Comparison of ENCODE assay signal across 9 cellular contexts in genomic region chr1:170707959-170708666, GRCh38. TPM values are rescaled to one million over a fixed set of nuclear protein-coding genes. Genes with fewer than 3 reads are reported as not detected.
DNase-seq lines count a peak whose midpoint lies in the region; ATAC-seq and TF ChIP-seq lines count a peak whose summit lies in the region.
"Had no signal": no experiment of that assay in that cellular context is flagged by ENCODE, and none has a peak within 500 bp of the region (broad histone marks: within the 10 kb centered on the region; RNA-seq: fewer than 3 reads in every experiment).

No MANE protein-coding gene starts in this region.

- intact Hi-C loops in gastrocnemius medialis (cut with DNase I; ENCODE audit: low total_unique reads), result loop anchor here (1.0 kb wide), 1 partner anchor 37 kb away; no protein-coding TSS in a partner anchor

- H3K36me3 ChIP-seq in SJCRH30 (no peaks in the 10 kb centered on the region), gastrocnemius medialis (no peaks in the 10 kb centered on the region)

- H3K9me3 ChIP-seq in SJCRH30 (replicated peaks) (no peaks in the 10 kb centered on the region), gastrocnemius medialis (no peaks in the 10 kb centered on the region)

- H3K27ac ChIP-seq in SJCRH30 (peak overlapping the region; percentile 41), gastrocnemius medialis (peak overlapping the region; percentile 82 to 86 (median 85))

- DNase-seq in GM12864 (ENCODE audit: low read depth) (peak; percentile 12), SJCRH30 (peak; percentile 9 to 38), fibroblast of the conjunctiva (ENCODE audit: low read depth) (peak; percentile 91), gastrocnemius medialis (peak in 1 of 2 donors; percentile 25), putamen (ENCODE audit: low spot score) (no peak), NCI-H2196 (lab: John Stamatoyannopoulos, UW; ENCODE audit: unreplicated experiment) (no peak)
- no peak for DNase-seq in activated CD8-positive, alpha-beta memory T cell treated with anti-CD3 and anti-CD28 coated beads for 24 hours
- DNase-seq: naive B cell had no signal

- no peak for TF ChIP-seq CTCF in GM12864 (IDR thresholded peaks at IDR 0.05; ENCODE audit: low read depth, low read length, missing control alignments)
- no peak for TF ChIP-seq CTCF in gastrocnemius medialis (IDR thresholded peaks at IDR 0.05 in 4 of 5, conservative IDR thresholded peaks at IDR 0.05 in 1 of 5)

- no peak overlapping the region for H3K4me3 ChIP-seq in GM12864 (ENCODE audit: low read depth, low read length)
- no peak overlapping the region for H3K4me3 ChIP-seq in SJCRH30
- H3K4me3 ChIP-seq in gastrocnemius medialis, result no peak overlapping the region

- H3K4me1 ChIP-seq in SJCRH30 (peaks cover 6% of the 10 kb centered on the region; the same call in 1 of the 2 replicates), gastrocnemius medialis (peaks cover 35 to 48% of the 10 kb centered on the region in 2 donors)

- in situ Hi-C loops in gastrocnemius medialis (cut with MboI; ENCODE audit: low sequenced_read_pairs in 4 of 4), result no loop called here

- H3K27me3 ChIP-seq in SJCRH30 (no peaks in the 10 kb centered on the region), gastrocnemius medialis (no peaks in the 10 kb centered on the region)

- TF ChIP-seq POLR2A in gastrocnemius medialis (IDR thresholded peaks at IDR 0.05), result no peak

- ATAC-seq in gastrocnemius medialis, result peak; percentile 95 to 96
- no peak for ATAC-seq in HG02870 (IDR thresholded peaks at IDR 0.05; ENCODE audit: unreplicated experiment)

RNA-seq across cellular contexts. Expression of gene PRRX1, which starts 44.2 kb away (rescaled TPM):
- total RNA-seq in SJCRH30 (2014; rRNA removed; shearing (Covaris generic)), result 0.73 and 1.1 TPM in 2 replicates
- total RNA-seq in gastrocnemius medialis, result 100 to 1,000 TPM in 1 of 4 donors, 10 to 100 TPM in 3; 35.3 to 120 (median 64.3) TPM

Comparison
In these comparisons a context has a peak if more than half of its experiments do, and no peak if none do; other contexts are left out.
1. DNase-seq: peak in GM12864 (single experiment), SJCRH30 (2 of 2) and fibroblast of the conjunctiva (single experiment); none in putamen (single experiment), NCI-H2196 (single experiment) and activated CD8-positive, alpha-beta memory T cell treated with anti-CD3 and anti-CD28 coated beads for 24 hours (single experiment).
2. RNA of gene PRRX1, which starts 44.2 kb away (total RNA-seq): 35.3 to 120 TPM in gastrocnemius medialis; 0.73 to 1.1 TPM in SJCRH30; every median in the first group is over 10 times any median in the second.